8 cellular contexts compared by ENCODE assay signal in the genomic region with DNA sequence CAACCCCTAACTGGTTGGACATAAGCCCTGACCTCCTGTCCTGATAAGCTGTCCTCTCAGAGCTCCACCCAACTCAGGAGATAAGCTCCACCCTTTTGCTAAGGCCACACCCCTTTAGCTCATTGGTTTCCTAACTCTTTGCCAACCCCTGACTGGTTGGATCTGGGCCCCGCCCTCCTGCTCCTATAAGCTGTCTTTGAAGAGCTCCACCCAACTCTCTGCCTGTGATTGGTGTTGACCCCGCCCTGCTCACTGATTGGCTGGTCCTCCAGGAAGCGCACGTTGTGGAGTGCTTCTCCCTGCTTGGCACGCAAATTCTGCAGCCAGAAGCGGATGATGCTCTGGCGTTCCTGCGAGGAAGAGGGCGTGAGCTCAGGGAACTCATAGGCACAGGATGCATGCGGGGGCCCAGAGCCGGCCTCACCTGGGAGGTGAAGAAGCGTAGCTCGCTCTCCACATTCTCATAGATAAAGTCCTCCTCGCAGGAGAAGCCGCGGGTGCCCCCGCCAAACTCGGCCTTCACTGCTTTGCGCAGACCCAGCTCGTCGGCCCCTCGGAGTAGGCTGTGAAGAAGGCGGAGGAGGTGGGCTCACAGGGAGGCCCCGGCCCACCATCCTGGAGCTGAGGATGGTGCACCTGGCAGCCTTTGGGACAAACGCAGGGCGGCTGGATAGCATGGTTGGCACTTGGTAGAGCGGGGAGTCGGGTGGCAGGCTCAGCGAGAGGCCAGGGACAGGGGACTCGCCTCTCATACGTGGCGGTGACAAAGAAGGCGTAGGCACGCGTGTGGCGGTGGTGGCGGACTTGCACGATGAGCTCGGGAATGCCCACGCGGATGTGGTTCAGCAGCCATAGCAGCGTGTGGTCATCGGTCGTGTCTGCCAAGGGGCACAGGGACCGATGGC. TPM values are rescaled to one million over a fixed set of nuclear protein-coding genes. Genes with fewer than 3 reads are reported as not detected.
A peak's percentile ranks its signal among the peaks of the same experiment; 100 is the strongest.
DNase-seq lines count a peak whose midpoint lies in the region; ATAC-seq and TF ChIP-seq lines count a peak whose summit lies in the region.

No MANE protein-coding gene starts in this region.

- TF ChIP-seq CTCF in fibroblast of mammary gland (conservative IDR thresholded peaks at IDR 0.05; ENCODE audit: control insufficient read depth, insufficient read depth, low read depth, low read length) = no peak

- WGBS in aorta, 2 donors = 96 to 97% methylated on average over 41 to 45 of the region's 45 CpGs

- DNase-seq in NCI-H2081 (lab: John Stamatoyannopoulos, UW) (peak; percentile 55 to 68), NCI-H2081 treated with DMSO at 0.1 percent for 48 hours (lab: John Stamatoyannopoulos, UW) (no peak), HuH-7.5 (ENCODE audit: low spot score) (peak; percentile 74), T1000 (lab: John Stamatoyannopoulos, UW) (peak; percentile 49), fibroblast of mammary gland (ENCODE audit: low read depth) (peak; percentile 63), aorta (peak; percentile 52 to 77)
- DNase-seq in effector CD4-positive, alpha-beta T cell = no peak

- H3K4me3 ChIP-seq in fibroblast of mammary gland (ENCODE audit: control insufficient read depth, low read depth, low read length) (no peak overlapping the region), aorta (ENCODE audit: low read length in 2 of 2) (no peak overlapping the region)

- intact Hi-C loops in aorta (cut with DNase I) = no loop called here

- no peaks in the 10 kb centered on the region for H3K36me3 ChIP-seq in aorta (ENCODE audit: control insufficient read depth in 1 of 2, insufficient read depth in 2 of 2, low read length in 1 of 2)

- H3K9me3 ChIP-seq in aorta (ENCODE audit: control insufficient read depth, low read length) = no peaks in the 10 kb centered on the region

- no peak overlapping the region for H3K27ac ChIP-seq in aorta (ENCODE audit: low read depth in 1 of 2, low read length in 2 of 2)

- ATAC-seq in aorta (ENCODE audit: low FRiP score) = no peak
- ATAC-seq in HG02623 (IDR thresholded peaks at IDR 0.05; ENCODE audit: unreplicated experiment) = no peak

- H3K27me3 ChIP-seq in aorta (ENCODE audit: control insufficient read depth in 1 of 2, insufficient read depth in 2 of 2, low read length in 1 of 2) = no peaks in the 10 kb centered on the region

- H3K4me1 ChIP-seq in aorta (ENCODE audit: control insufficient read depth in 1 of 2, insufficient read depth in 2 of 2, low read length in 2 of 2) = no peaks in the 10 kb centered on the region

RNA-seq across cellular contexts. Expression of a gene that starts 1.7 kb away (rescaled TPM):
- total RNA-seq in aorta = 10 to 100 TPM; 10.9 to 17.4 TPM
- 10 to 100 TPM in 1 of 2 donors, 1 to 10 TPM in 1; 1.3 to 19.4 TPM for polyA plus RNA-seq in aorta

RNA-seq across cellular contexts. Expression of a gene that starts 4.4 kb away (rescaled TPM):
- total RNA-seq in aorta = 10 to 100 TPM; 16.7 to 27.7 TPM
- polyA plus RNA-seq in aorta = 10 to 100 TPM in 1 of 2 donors, 1 to 10 TPM in 1; 3.4 to 32.2 TPM

RNA-seq across cellular contexts. Expression of a gene that starts 23.6 kb away (rescaled TPM):
- total RNA-seq in aorta = 10 to 100 TPM; 21.4 to 33.2 TPM
- polyA plus RNA-seq in aorta = 10 to 100 TPM; 24.2 to 71.0 TPM

RNA-seq across cellular contexts. Expression of a gene that starts 27.3 kb away (rescaled TPM):
- 10 to 100 TPM; 41.9 to 53.9 TPM for total RNA-seq in aorta
- 100 to 1,000 TPM; 134 to 177 TPM for polyA plus RNA-seq in aorta

RNA-seq across cellular contexts. Expression of a gene that starts 29.7 kb away (rescaled TPM):
- 10 to 100 TPM in 1 of 2 donors, 1 to 10 TPM in 1; 9.8 to 10.8 TPM for total RNA-seq in aorta
- polyA plus RNA-seq in aorta = 10 to 100 TPM; 10.8 to 11.6 TPM

Comparison
In these comparisons a context has a peak if more than half of its experiments do, and no peak if none do; other contexts are left out.
1. DNase-seq: peak in NCI-H2081 (2 of 2), HuH-7.5 (single experiment), T1000 (single experiment), fibroblast of mammary gland (single experiment) and aorta (2 of 2); none in NCI-H2081 treated with DMSO at 0.1 percent for 48 hours (single experiment) and effector CD4-positive, alpha-beta T cell (single experiment).